9 cellular contexts compared by ENCODE assay signal in genomic region chr1:20273716-20274115, GRCh38. TPM values are rescaled to one million over a fixed set of nuclear protein-coding genes. Genes with fewer than 3 reads are reported as not detected.
"Had no signal": no experiment of that assay in that cellular context is flagged by ENCODE, and none has a peak within 500 bp of the region (broad histone marks: within the 10 kb centered on the region; RNA-seq: fewer than 3 reads in every experiment).

No MANE protein-coding gene starts in this region.

RNA-seq across cellular contexts. Expression of gene VWA5B1, which starts 17.0 kb away (rescaled TPM):
- total RNA-seq: PC-3, PC-9, Peyer's patch, Right ventricle myocardium inferior, RPMI7951, SJCRH30, SJSA1, SK-MEL-5 had no signal
- polyA plus RNA-seq: SK-N-SH had no signal
